24 cellular contexts compared by ENCODE assay signal in the genomic region with DNA sequence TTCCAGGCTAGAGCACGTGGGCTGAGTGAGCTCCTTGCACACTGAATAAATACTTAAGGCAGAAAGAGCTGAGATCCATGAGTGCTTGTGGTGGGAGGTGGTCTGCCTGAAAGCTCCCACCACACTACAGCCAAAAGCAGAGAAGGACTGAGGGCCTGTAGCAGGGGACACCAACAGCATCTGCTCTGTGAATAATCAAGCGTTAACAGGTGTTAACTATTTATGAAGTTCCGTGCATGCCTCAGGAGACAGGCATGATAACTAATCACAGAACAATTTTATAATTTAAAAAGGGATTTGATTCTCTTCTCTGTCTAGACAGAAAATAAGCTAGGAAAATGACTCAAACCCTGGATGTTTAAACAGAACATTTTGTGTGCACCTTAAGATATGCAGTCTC.
DNase-seq lines count a peak whose midpoint lies in the region; FAIRE-seq and TF ChIP-seq lines count a peak whose summit lies in the region.
"Had no signal": no experiment of that assay in that cellular context is flagged by ENCODE, and none has a peak within 500 bp of the region (broad histone marks: within the 10 kb centered on the region; RNA-seq: fewer than 3 reads in every experiment).

No MANE protein-coding gene starts in this region.

- H3K27me3 ChIP-seq in astrocyte (ENCODE audit: insufficient read depth, low read length) (no peaks in the 10 kb centered on the region), neuronal stem cell (ENCODE audit: control insufficient read depth in 3 of 3, insufficient read depth in 3 of 3, low read depth in 1 of 3, low read length in 3 of 3) (no peaks in the 10 kb centered on the region), vagina (no peaks in the 10 kb centered on the region)
- H3K27me3 ChIP-seq: BE2C; BLaER1 treated with 17β-estradiol and CSF1 and Interleukin-3, amounts not matched to agents 10 nM and 100 nM had no signal

- WGBS in neuronal stem cell (ENCODE audit: extremely low coverage in 2 of 2, insufficient read length in 2 of 2, insufficient replicate concordance in 1 of 2), 2 donors: no CpG with 5 or more reads among the region's 3 CpGs

- DNase-seq in astrocyte (ENCODE audit: low read depth) (no peak), kidney tubule cell (ENCODE audit: low spot score) (peak; percentile 69), neuronal stem cell (ENCODE audit: low spot score) (no peak), vagina (ENCODE audit: extremely low spot score in 2 of 2) (no peak), NCI-H2227 (lab: John Stamatoyannopoulos, UW; ENCODE audit: unreplicated experiment) (no peak), HEK293T (ENCODE audit: extremely low spot score) (no peak)
- no peak for DNase-seq in stimulated activated CD4-positive, alpha-beta T cell treated with anti-CD3 and anti-CD28 coated beads, Interleukin-12 subunit alpha, Interleukin-12 subunit beta, amount 100 ng/mL, for 4 hours
- DNase-seq: 8988T; ACHN; AML-193; BE2C; CD4-positive, alpha-beta T cell; CD8-positive, alpha-beta memory T cell; DMS 273 treated with DMSO at 0.1 percent for 48 hours; DMS79; EL; GDM1 had no signal

- intact Hi-C loops in vagina (cut with DNase I): no loop called here

- no peak overlapping the region for H3K4me3 ChIP-seq in astrocyte (ENCODE audit: insufficient read depth, low read depth, low read length)
- no peak overlapping the region for H3K4me3 ChIP-seq in neuronal stem cell (ENCODE audit: low read length in 2 of 2)
- H3K4me3 ChIP-seq in vagina: no peak overlapping the region
- H3K4me3 ChIP-seq: A549; BLaER1 treated with 17β-estradiol and CSF1 and Interleukin-3, amounts not matched to agents 10 nM and 100 nM; GM12878; GM23338; HAP-1 had no signal

- H3K9ac ChIP-seq in astrocyte (ENCODE audit: low read length) (no peak overlapping the region), neuronal stem cell (ENCODE audit: low read depth, low read length, poor library complexity) (no peak overlapping the region)
- H3K9ac ChIP-seq: BLaER1 treated with 17β-estradiol and CSF1 and Interleukin-3, amounts not matched to agents 10 nM and 100 nM had no signal

- POLR2A ChIA-PET in HEK293T (lab: Yijun Ruan, JAX): no interaction called here

- H3K14ac ChIP-seq in neuronal stem cell (ENCODE audit: low read length): no peak overlapping the region

- no peaks in the 10 kb centered on the region for H3K36me3 Mint-ChIP-seq in astrocyte (ENCODE audit: low read depth, unreplicated experiment)
- H3K36me3 Mint-ChIP-seq: CD14-positive monocyte; CD8-positive, alpha-beta memory T cell had no signal

- peak overlapping the region; percentile 47 for H3K27ac Mint-ChIP-seq in astrocyte (ENCODE audit: unreplicated experiment)
- H3K27ac Mint-ChIP-seq: CD14-positive monocyte; CD4-positive, alpha-beta T cell; GM23338 had no signal

- H3K4ac ChIP-seq in neuronal stem cell (ENCODE audit: low read length): no peak overlapping the region

- H3K27ac ChIP-seq in astrocyte (ENCODE audit: low read depth, low read length) (no peak overlapping the region), neuronal stem cell (replicated peaks; ENCODE audit: low read length) (no peak overlapping the region), vagina (peak overlapping the region; percentile 85)
- H3K27ac ChIP-seq: A549; BLaER1 treated with 17β-estradiol and CSF1 and Interleukin-3, amounts not matched to agents 10 nM and 100 nM had no signal

- H3K79me2 ChIP-seq in astrocyte (ENCODE audit: insufficient read depth, low read length): no peaks in the 10 kb centered on the region

- H2AK5ac ChIP-seq in neuronal stem cell (ENCODE audit: low read depth, low read length): no peak overlapping the region

- H3K36me3 ChIP-seq in astrocyte (ENCODE audit: insufficient read depth, low read length) (no peaks in the 10 kb centered on the region), neuronal stem cell (replicated peaks in 1 of 2; ENCODE audit: control insufficient read depth in 2 of 2, insufficient read depth in 2 of 2, low read length in 2 of 2) (no peaks in the 10 kb centered on the region), vagina (no peaks in the 10 kb centered on the region)
- H3K36me3 ChIP-seq: BE2C; BLaER1 treated with 17β-estradiol and CSF1 and Interleukin-3, amounts not matched to agents 10 nM and 100 nM; HAP-1 had no signal

- H3K79me1 ChIP-seq in neuronal stem cell (ENCODE audit: low read depth, low read length): no peaks in the 10 kb centered on the region

- H3K23ac ChIP-seq in neuronal stem cell (ENCODE audit: low read depth, low read length, poor library complexity): no peak overlapping the region

- no peak for TF ChIP-seq POLR2A in vagina (IDR thresholded peaks at IDR 0.05)

- H2BK120ac ChIP-seq in neuronal stem cell (ENCODE audit: low read depth, low read length): no peak overlapping the region

- CTCF ChIA-PET in HEK293T (lab: Yijun Ruan, JAX): interaction anchor here (0.7 kb wide), 1 partner anchor 790 kb away, joined by 3 read pairs; no protein-coding TSS in a partner anchor

- peaks cover 2% of the 10 kb centered on the region for H3K27me3 Mint-ChIP-seq in astrocyte (ENCODE audit: low read depth, unreplicated experiment)

- FAIRE-seq in astrocyte (lab: Jason Lieb, UNC): no peak
- FAIRE-seq: A549, D721Med, GM12878 had no signal

- TF ChIP-seq CTCF in astrocyte (IDR thresholded peaks at IDR 0.05; ENCODE audit: insufficient read depth, low read depth, low read length) (no peak), vagina (IDR thresholded peaks at IDR 0.05) (no peak)

- no peak overlapping the region for H3K4me3 Mint-ChIP-seq in astrocyte (ENCODE audit: unreplicated experiment)
- H3K4me3 Mint-ChIP-seq: CD14-positive monocyte; CD4-positive, alpha-beta T cell; CD8-positive, alpha-beta memory T cell; GM23338 had no signal

- H3K4me1 ChIP-seq in astrocyte (ENCODE audit: insufficient read depth, low read length): peaks cover 13% of the 10 kb centered on the region
- no peaks in the 10 kb centered on the region for H3K4me1 ChIP-seq in neuronal stem cell (ENCODE audit: control insufficient read depth in 2 of 2, insufficient read depth in 1 of 2, low read depth in 1 of 2, low read length in 2 of 2)
- peaks cover 12% of the 10 kb centered on the region for H3K4me1 ChIP-seq in vagina
- H3K4me1 ChIP-seq: A549; BE2C; BLaER1 treated with 17β-estradiol and CSF1 and Interleukin-3, amounts not matched to agents 10 nM and 100 nM had no signal

- no peak overlapping the region for H2BK5ac ChIP-seq in neuronal stem cell (ENCODE audit: low read length)

- no peak overlapping the region for H2BK15ac ChIP-seq in neuronal stem cell (ENCODE audit: low read length)

- H3K4me2 ChIP-seq in astrocyte (ENCODE audit: low read length) (no peak overlapping the region), neuronal stem cell (ENCODE audit: insufficient read depth, low read length, poor library complexity, severe bottlenecking) (no peak overlapping the region)
- H3K4me2 ChIP-seq: A549; BLaER1 treated with 17β-estradiol and CSF1 and Interleukin-3, amounts not matched to agents 10 nM and 100 nM; GM23338 had no signal

- peak overlapping the region; percentile 41 for H3K18ac ChIP-seq in neuronal stem cell (ENCODE audit: low read length)

- peaks cover 25% of the 10 kb centered on the region for H3K4me1 Mint-ChIP-seq in astrocyte (ENCODE audit: low read depth, unreplicated experiment)
- H3K4me1 Mint-ChIP-seq: CD14-positive monocyte; CD8-positive, alpha-beta memory T cell had no signal

- H2BK12ac ChIP-seq in neuronal stem cell (ENCODE audit: low read length): no peak overlapping the region

- H4K20me1 ChIP-seq in astrocyte (ENCODE audit: insufficient read depth, low read length): no peaks in the 10 kb centered on the region
- H4K20me1 ChIP-seq: BLaER1 treated with 17β-estradiol and CSF1 and Interleukin-3, amounts not matched to agents 10 nM and 100 nM had no signal

- H4K8ac ChIP-seq in neuronal stem cell (ENCODE audit: low read depth, low read length): no peak overlapping the region

- H2AFZ ChIP-seq in astrocyte (ENCODE audit: low read depth, low read length): no peak overlapping the region
- no peak overlapping the region for H2AFZ ChIP-seq in neuronal stem cell (ENCODE audit: low read length)
- H2AFZ ChIP-seq: GM23338 had no signal

- no peak overlapping the region for H4K91ac ChIP-seq in neuronal stem cell (ENCODE audit: low read depth, low read length, poor library complexity)

- no peaks in the 10 kb centered on the region for H3K9me3 Mint-ChIP-seq in astrocyte (ENCODE audit: unreplicated experiment)
- H3K9me3 Mint-ChIP-seq: CD4-positive, alpha-beta T cell; CD8-positive, alpha-beta memory T cell; GM23338 had no signal

- no peaks in the 10 kb centered on the region for H3K9me3 ChIP-seq in astrocyte (ENCODE audit: insufficient read depth, low read depth, low read length)
- H3K9me3 ChIP-seq in neuronal stem cell (replicated peaks in 1 of 2; ENCODE audit: control insufficient read depth in 2 of 2, insufficient read depth in 1 of 2, low read depth in 1 of 2, low read length in 2 of 2): no peaks in the 10 kb centered on the region
- H3K9me3 ChIP-seq in vagina: no peaks in the 10 kb centered on the region
- H3K9me3 ChIP-seq: A549; BE2C; BLaER1 treated with 17β-estradiol and CSF1 and Interleukin-3, amounts not matched to agents 10 nM and 100 nM; HAP-1 had no signal

TF ChIP-seq in HEK293T, 16 proteins besides CTCF, POLR2A, EP300 and RAD21:
- TF ChIP-seq L3MBTL2 (conservative IDR thresholded peaks at IDR 0.05): no peak
- TF ChIP-seq BHLHE40 (IDR thresholded peaks at IDR 0.05; ENCODE audit: borderline replicate concordance): no peak
- no peak for TF ChIP-seq ARNT (IDR thresholded peaks at IDR 0.05)
- TF ChIP-seq FOXK2 (IDR thresholded peaks at IDR 0.05): no peak
- TF ChIP-seq ELF4 (IDR thresholded peaks at IDR 0.05): no peak
- no peak for TF ChIP-seq CTBP1 (IDR thresholded peaks at IDR 0.05; ENCODE audit: borderline replicate concordance)
- no peak for TF ChIP-seq SP1 (IDR thresholded peaks at IDR 0.05)
- no peak for TF ChIP-seq HDGF (IDR thresholded peaks at IDR 0.05; ENCODE audit: borderline replicate concordance)
- TF ChIP-seq NFRKB (IDR thresholded peaks at IDR 0.05): no peak
- TF ChIP-seq SUZ12 (IDR thresholded peaks at IDR 0.05): no peak
- TF ChIP-seq LEF1 (IDR thresholded peaks at IDR 0.05; ENCODE audit: borderline replicate concordance): no peak
- no peak for TF ChIP-seq FOXA1 (IDR thresholded peaks at IDR 0.05)
